ENCODE assay signal across 28 cellular contexts in genomic region chr12:132374821-132375445, GRCh38. TPM values are rescaled to one million over a fixed set of nuclear protein-coding genes. Genes with fewer than 3 reads are reported as not detected.
"Had no signal": no experiment of that assay in that cellular context is flagged by ENCODE, and none has a peak within 500 bp of the region (broad histone marks: within the 10 kb centered on the region; RNA-seq: fewer than 3 reads in every experiment).

No MANE protein-coding gene starts in this region.

- H3K4me3 Mint-ChIP-seq: activated CD4-positive, alpha-beta memory T cell treated with anti-CD3 and anti-CD28 coated beads, Interleukin-2, amount 10 ng/mL, durations not matched to agents 7 days and 5 days; activated CD4-positive, alpha-beta T cell treated with anti-CD3 and anti-CD28 coated beads for 36 hours; activated naive CD4-positive, alpha-beta T cell treated with anti-CD3 and anti-CD28 coated beads, Interleukin-2, amount 50 U/mL, for 24 hours; T-cell had no signal

- H3K27me3 ChIP-seq: ascending aorta had no signal

- H3K4me1 Mint-ChIP-seq: activated CD4-positive, alpha-beta memory T cell treated with anti-CD3 and anti-CD28 coated beads, Interleukin-2, amount 10 ng/mL, durations not matched to agents 7 days and 5 days; activated CD4-positive, alpha-beta T cell treated with anti-CD3 and anti-CD28 coated beads for 36 hours; activated naive CD4-positive, alpha-beta T cell treated with anti-CD3 and anti-CD28 coated beads, Interleukin-2, amount 50 U/mL, for 24 hours had no signal

- H3K9me3 ChIP-seq: body of pancreas had no signal

- H3K27ac ChIP-seq: ascending aorta, body of pancreas, Peyer's patch, RWPE1, SK-N-MC, VCaP had no signal

- ATAC-seq: activated CD4-positive, alpha-beta T cell treated with anti-CD3 and anti-CD28 coated beads for 36 hours; body of pancreas; T-cell had no signal

- H3K27ac Mint-ChIP-seq: activated CD4-positive, alpha-beta memory T cell treated with anti-CD3 and anti-CD28 coated beads, Interleukin-2, amount 10 ng/mL, durations not matched to agents 7 days and 5 days; activated CD4-positive, alpha-beta T cell treated with anti-CD3 and anti-CD28 coated beads for 36 hours; activated naive CD4-positive, alpha-beta T cell treated with anti-CD3 and anti-CD28 coated beads, Interleukin-2, amount 50 U/mL, for 24 hours; T-cell had no signal

- DNase-seq: activated CD4-positive, alpha-beta memory T cell treated with anti-CD3 and anti-CD28 coated beads, Interleukin-2, amount 10 ng/mL, durations not matched to agents 7 days and 5 days; activated CD4-positive, alpha-beta T cell treated with anti-CD3 and anti-CD28 coated beads for 36 hours; activated CD4-positive, alpha-beta T cell treated with anti-CD3 and anti-CD28 coated beads, Interleukin-2, amount 50 U/mL, for 1 hour; activated CD8-positive, alpha-beta memory T cell treated with anti-CD3 and anti-CD28 coated beads, Interleukin-2, amount 50 U/mL, for 48 hours; activated T-cell treated with anti-CD3 and anti-CD28 coated beads, Interleukin-2, amount 50 U/mL, for 1 hour; body of pancreas; Karpas-422; MM.1S; NCI-H1105; NCI-H1436; NCI-H1694 treated with DMSO at 0.1 percent for 48 hours; NCI-H2029 treated with DMSO at 0.1 percent for 48 hours; NCI-H345; NCI-H510A; NCI-H69; SIG-M5; T-cell; T-helper 2 cell; T1000 had no signal

- H3K36me3 Mint-ChIP-seq: activated naive CD4-positive, alpha-beta T cell treated with anti-CD3 and anti-CD28 coated beads, Interleukin-2, amount 50 U/mL, for 24 hours; T-cell had no signal

- H3K9me3 Mint-ChIP-seq: activated naive CD4-positive, alpha-beta T cell treated with anti-CD3 and anti-CD28 coated beads, Interleukin-2, amount 50 U/mL, for 24 hours; T-cell had no signal

- H3K4me1 ChIP-seq: ascending aorta, body of pancreas, Peyer's patch had no signal

- H3K36me3 ChIP-seq: ascending aorta, Peyer's patch had no signal

- H3K4me3 ChIP-seq: ascending aorta, body of pancreas, K562, Peyer's patch, SK-N-MC had no signal

RNA-seq across cellular contexts. Expression of gene GALNT9, which starts 45.5 kb away (rescaled TPM):
- total RNA-seq: activated CD4-positive, alpha-beta memory T cell treated with anti-CD3 and anti-CD28 coated beads, Interleukin-2, amount 10 ng/mL, durations not matched to agents 7 days and 5 days; activated CD8-positive, alpha-beta memory T cell treated with anti-CD3 and anti-CD28 coated beads for 36 hours; ascending aorta; body of pancreas; bronchial epithelial cell; K562; Peyer's patch had no signal
- polyA plus RNA-seq: K562 had no signal
